10 cellular contexts compared by ENCODE assay signal in the genomic region with DNA sequence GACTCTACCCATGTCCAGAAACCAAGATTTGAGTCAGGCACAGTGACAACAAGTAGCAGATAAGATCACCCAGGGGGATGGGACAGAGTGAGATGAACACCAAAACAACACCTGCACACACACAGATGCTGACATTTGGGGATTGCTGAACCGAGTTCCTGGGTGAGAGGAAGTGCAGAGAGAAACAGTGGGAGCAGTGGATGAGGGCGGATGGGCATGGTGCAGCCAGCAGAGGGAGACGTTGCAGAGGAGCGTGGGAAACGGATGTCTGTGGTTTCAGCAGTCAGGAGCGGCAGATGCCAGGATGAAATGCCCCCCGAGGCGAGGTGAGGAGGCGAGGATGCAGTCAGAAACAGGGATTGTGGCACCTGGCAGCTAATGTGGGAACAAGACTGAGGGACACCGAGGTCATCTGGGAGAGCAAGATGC.
DNase-seq lines count a peak whose midpoint lies in the region; ATAC-seq and TF ChIP-seq lines count a peak whose summit lies in the region.
"Had no signal": no experiment of that assay in that cellular context is flagged by ENCODE, and none has a peak within 500 bp of the region (broad histone marks: within the 10 kb centered on the region; RNA-seq: fewer than 3 reads in every experiment).

No MANE protein-coding gene starts in this region.

- no peaks in the 10 kb centered on the region for H3K4me1 ChIP-seq in HCT116 (ENCODE audit: control insufficient read depth in 1 of 2, insufficient read depth in 2 of 2, low read length in 2 of 2)

- H3K9me3 Mint-ChIP-seq in activated CD8-positive, alpha-beta T cell treated with anti-CD3 and anti-CD28 coated beads, Interleukin-2, amount 10 ng/mL, durations not matched to agents 7 days and 5 days (ENCODE audit: insufficient read depth): no peaks in the 10 kb centered on the region
- no peaks in the 10 kb centered on the region for H3K9me3 Mint-ChIP-seq in naive B cell

- peak overlapping the region; percentile 70 for H3K27ac Mint-ChIP-seq in activated CD8-positive, alpha-beta T cell treated with anti-CD3 and anti-CD28 coated beads, Interleukin-2, amount 10 ng/mL, durations not matched to agents 7 days and 5 days
- H3K27ac Mint-ChIP-seq in naive B cell: peak overlapping the region in 5 of 6 donors; percentile 67 to 97 (median 78)

- H3K36me3 Mint-ChIP-seq in activated CD8-positive, alpha-beta T cell treated with anti-CD3 and anti-CD28 coated beads, Interleukin-2, amount 10 ng/mL, durations not matched to agents 7 days and 5 days (ENCODE audit: low read depth): peaks cover 4% of the 10 kb centered on the region
- peaks cover 30 to 37% of the 10 kb centered on the region in 2 donors for H3K36me3 Mint-ChIP-seq in naive B cell

- no peak for TF ChIP-seq RAD21 in HCT116 (IDR thresholded peaks at IDR 0.05; ENCODE audit: low read depth)

- H2AFZ ChIP-seq in HCT116 (ENCODE audit: low read depth, low read length, poor library complexity, severe bottlenecking): no peak overlapping the region

- TF ChIP-seq CTCF in GM06990 (IDR thresholded peaks at IDR 0.05; ENCODE audit: insufficient read depth, low read length, poor library complexity, severe bottlenecking) (peak; percentile 55), HCT116 (IDR thresholded peaks at IDR 0.05 in 2 of 3, conservative IDR thresholded peaks at IDR 0.05 in 1 of 3; ENCODE audit: borderline replicate concordance in 1 of 3, insufficient read depth in 1 of 3, low read depth in 2 of 3, low read length in 2 of 3) (peak in 2 of 3 experiments; percentile 15 to 25; a peak in 3 of 6 replicates)

- H3K9ac ChIP-seq in HCT116 (ENCODE audit: low read length): no peak overlapping the region

- POLR2A ChIA-PET in HCT116 (lab: Charles Lee): no interaction called here
- POLR2A ChIA-PET in activated CD8-positive, alpha-beta T cell treated with anti-CD3 and anti-CD28 coated beads, Interleukin-2, amount 10 ng/mL, durations not matched to agents 7 days and 5 days (lab: Charles Lee): no interaction called here

- no peak overlapping the region for H3K27ac ChIP-seq in HCT116 (ENCODE audit: low read depth, low read length)

- H3K36me3 ChIP-seq in GM06990 (ENCODE audit: control insufficient read depth, insufficient read depth, low read length): peaks cover 2% of the 10 kb centered on the region
- H3K36me3 ChIP-seq in HCT116 (ENCODE audit: control insufficient read depth in 1 of 2, insufficient read depth in 2 of 2, low read length in 2 of 2): no peaks in the 10 kb centered on the region

- H3K4me3 Mint-ChIP-seq in activated CD8-positive, alpha-beta T cell treated with anti-CD3 and anti-CD28 coated beads, Interleukin-2, amount 10 ng/mL, durations not matched to agents 7 days and 5 days: no peak overlapping the region
- peak overlapping the region in 6 of 8 donors; percentile 25 to 80 (median 61) for H3K4me3 Mint-ChIP-seq in naive B cell

- H3K4me3 ChIP-seq in GM06990 (replicated peaks; ENCODE audit: low read depth, low read length) (no peak overlapping the region), HCT116 (replicated peaks in 1 of 2; ENCODE audit: low read depth in 1 of 2, low read length in 2 of 2) (no peak overlapping the region)

- H3K9me2 ChIP-seq in HCT116 (ENCODE audit: insufficient read depth): no peaks in the 10 kb centered on the region

- ATAC-seq in HCT116 (no peak), naive B cell (ENCODE audit: low read depth in 2 of 2) (no peak)
- ATAC-seq in activated CD8-positive, alpha-beta T cell treated with anti-CD3 and anti-CD28 coated beads, Interleukin-2, amount 10 ng/mL, durations not matched to agents 7 days and 5 days: no peak
- ATAC-seq: left ventricle myocardium superior had no signal

- no peaks in the 10 kb centered on the region for H3K27me3 Mint-ChIP-seq in activated CD8-positive, alpha-beta T cell treated with anti-CD3 and anti-CD28 coated beads, Interleukin-2, amount 10 ng/mL, durations not matched to agents 7 days and 5 days (ENCODE audit: low read depth)
- H3K27me3 Mint-ChIP-seq in naive B cell: no peaks in the 10 kb centered on the region

- no peaks in the 10 kb centered on the region for H3K27me3 ChIP-seq in GM06990 (replicated peaks; ENCODE audit: control insufficient read depth, insufficient read depth, low read length)
- H3K27me3 ChIP-seq in HCT116 (ENCODE audit: insufficient read depth, low read length): no peaks in the 10 kb centered on the region

- no peak for TF ChIP-seq POLR2A in HCT116 (IDR thresholded peaks at IDR 0.05; ENCODE audit: borderline replicate concordance, extremely low read depth, insufficient read depth, insufficient read length)

- DNase-seq in GM06990 (ENCODE audit: extremely low read depth, insufficient read length) (no peak), HCT116 (ENCODE audit: low read depth, low spot score) (no peak), naive B cell (no peak), A172 (ENCODE audit: low spot score) (no peak), inferior parietal cortex (ENCODE audit: extremely low spot score) (no peak), HK-2 (ENCODE audit: unreplicated experiment) (no peak)
- DNase-seq in activated CD8-positive, alpha-beta T cell treated with anti-CD3 and anti-CD28 coated beads, Interleukin-2, amount 10 ng/mL, durations not matched to agents 7 days and 5 days: peak; percentile 34
- no peak for DNase-seq in effector CD4-positive, alpha-beta T cell
- DNase-seq: left ventricle myocardium superior, NCI-H2227 treated with DMSO at 0.1 percent for 48 hours had no signal

- H3K4me2 ChIP-seq in HCT116 (ENCODE audit: low read length): no peak overlapping the region

- H3K4me1 Mint-ChIP-seq in activated CD8-positive, alpha-beta T cell treated with anti-CD3 and anti-CD28 coated beads, Interleukin-2, amount 10 ng/mL, durations not matched to agents 7 days and 5 days (ENCODE audit: low read depth): peaks cover 24% of the 10 kb centered on the region
- peaks cover 22 to 40% (median 27%) of the 10 kb centered on the region in 3 donors for H3K4me1 Mint-ChIP-seq in naive B cell

- no peaks in the 10 kb centered on the region for H3K79me2 ChIP-seq in HCT116 (ENCODE audit: insufficient read depth, low read length)

- H4K20me1 ChIP-seq in HCT116 (ENCODE audit: insufficient read depth): no peaks in the 10 kb centered on the region

- intact Hi-C loops in HCT116 (cut with micrococcal nuclease): no loop called here

- BruUV-seq in HCT116 (replicated peaks; lab: Mats Ljungman, UMichigan): no TSS peak

- no peaks in the 10 kb centered on the region for H3K9me3 ChIP-seq in HCT116 (ENCODE audit: control insufficient read depth in 1 of 2, insufficient read depth in 1 of 2, low read depth in 1 of 2, low read length in 2 of 2)

- RAD21 ChIA-PET in HCT116 (lab: Charles Lee; ENCODE audit: low non-redundant PET in 1 of 2, low total read pairs in 2 of 2, uncharacterized antibody in 2 of 2, unreplicated experiment in 2 of 2): no interaction called here

- CTCF ChIA-PET in HCT116 (lab: Charles Lee): no interaction called here
- CTCF ChIA-PET in activated CD8-positive, alpha-beta T cell treated with anti-CD3 and anti-CD28 coated beads, Interleukin-2, amount 10 ng/mL, durations not matched to agents 7 days and 5 days (lab: Charles Lee): no interaction called here

TF ChIP-seq in HCT116, 20 proteins besides CTCF, POLR2A, EP300 and RAD21 (continues in another document):
- TF ChIP-seq TCF7L2 (IDR thresholded peaks at IDR 0.05; ENCODE audit: borderline replicate concordance, extremely low read depth, insufficient read depth, insufficient read length) (no peak), SIN3A (IDR thresholded peaks at IDR 0.05; ENCODE audit: low read depth) (no peak), EGR1 (IDR thresholded peaks at IDR 0.05; ENCODE audit: low read depth) (no peak), CEBPB (IDR thresholded peaks at IDR 0.05; ENCODE audit: low read depth) (no peak), ELF1 (IDR thresholded peaks at IDR 0.05; ENCODE audit: borderline replicate concordance, low read depth) (no peak), SP1 (IDR thresholded peaks at IDR 0.05; ENCODE audit: low read depth) (no peak), YY1 (IDR thresholded peaks at IDR 0.05; ENCODE audit: extremely low read depth, insufficient replicate concordance, low read depth, low read length) (no peak), EZH2phosphoT487 (IDR thresholded peaks at IDR 0.05; ENCODE audit: borderline replicate concordance) (no peak), ZFX (IDR thresholded peaks at IDR 0.05) (no peak), ZNF274 (IDR thresholded peaks at IDR 0.05; ENCODE audit: low read depth, low read length) (no peak), SRF (IDR thresholded peaks at IDR 0.05; ENCODE audit: low read depth) (no peak), JUND (IDR thresholded peaks at IDR 0.05) (no peak), POLR2AphosphoS5 (IDR thresholded peaks at IDR 0.05; ENCODE audit: low read depth, low read length) (no peak)
- TF ChIP-seq, protein P1, sequence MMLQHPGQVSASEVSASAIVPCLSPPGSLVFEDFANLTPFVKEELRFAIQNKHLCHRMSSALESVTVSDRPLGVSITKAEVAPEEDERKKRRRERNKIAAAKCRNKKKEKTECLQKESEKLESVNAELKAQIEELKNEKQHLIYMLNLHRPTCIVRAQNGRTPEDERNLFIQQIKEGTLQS (IDR thresholded peaks at IDR 0.05): no peak
- TF ChIP-seq, protein P2, sequence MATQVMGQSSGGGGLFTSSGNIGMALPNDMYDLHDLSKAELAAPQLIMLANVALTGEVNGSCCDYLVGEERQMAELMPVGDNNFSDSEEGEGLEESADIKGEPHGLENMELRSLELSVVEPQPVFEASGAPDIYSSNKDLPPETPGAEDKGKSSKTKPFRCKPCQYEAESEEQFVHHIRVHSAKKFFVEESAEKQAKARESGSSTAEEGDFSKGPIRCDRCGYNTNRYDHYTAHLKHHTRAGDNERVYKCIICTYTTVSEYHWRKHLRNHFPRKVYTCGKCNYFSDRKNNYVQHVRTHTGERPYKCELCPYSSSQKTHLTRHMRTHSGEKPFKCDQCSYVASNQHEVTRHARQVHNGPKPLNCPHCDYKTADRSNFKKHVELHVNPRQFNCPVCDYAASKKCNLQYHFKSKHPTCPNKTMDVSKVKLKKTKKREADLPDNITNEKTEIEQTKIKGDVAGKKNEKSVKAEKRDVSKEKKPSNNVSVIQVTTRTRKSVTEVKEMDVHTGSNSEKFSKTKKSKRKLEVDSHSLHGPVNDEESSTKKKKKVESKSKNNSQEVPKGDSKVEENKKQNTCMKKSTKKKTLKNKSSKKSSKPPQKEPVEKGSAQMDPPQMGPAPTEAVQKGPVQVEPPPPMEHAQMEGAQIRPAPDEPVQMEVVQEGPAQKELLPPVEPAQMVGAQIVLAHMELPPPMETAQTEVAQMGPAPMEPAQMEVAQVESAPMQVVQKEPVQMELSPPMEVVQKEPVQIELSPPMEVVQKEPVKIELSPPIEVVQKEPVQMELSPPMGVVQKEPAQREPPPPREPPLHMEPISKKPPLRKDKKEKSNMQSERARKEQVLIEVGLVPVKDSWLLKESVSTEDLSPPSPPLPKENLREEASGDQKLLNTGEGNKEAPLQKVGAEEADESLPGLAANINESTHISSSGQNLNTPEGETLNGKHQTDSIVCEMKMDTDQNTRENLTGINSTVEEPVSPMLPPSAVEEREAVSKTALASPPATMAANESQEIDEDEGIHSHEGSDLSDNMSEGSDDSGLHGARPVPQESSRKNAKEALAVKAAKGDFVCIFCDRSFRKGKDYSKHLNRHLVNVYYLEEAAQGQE (IDR thresholded peaks at IDR 0.05; ENCODE audit: low read depth): no peak
